ENCODE assay signal across 12 cellular contexts in the genomic region with DNA sequence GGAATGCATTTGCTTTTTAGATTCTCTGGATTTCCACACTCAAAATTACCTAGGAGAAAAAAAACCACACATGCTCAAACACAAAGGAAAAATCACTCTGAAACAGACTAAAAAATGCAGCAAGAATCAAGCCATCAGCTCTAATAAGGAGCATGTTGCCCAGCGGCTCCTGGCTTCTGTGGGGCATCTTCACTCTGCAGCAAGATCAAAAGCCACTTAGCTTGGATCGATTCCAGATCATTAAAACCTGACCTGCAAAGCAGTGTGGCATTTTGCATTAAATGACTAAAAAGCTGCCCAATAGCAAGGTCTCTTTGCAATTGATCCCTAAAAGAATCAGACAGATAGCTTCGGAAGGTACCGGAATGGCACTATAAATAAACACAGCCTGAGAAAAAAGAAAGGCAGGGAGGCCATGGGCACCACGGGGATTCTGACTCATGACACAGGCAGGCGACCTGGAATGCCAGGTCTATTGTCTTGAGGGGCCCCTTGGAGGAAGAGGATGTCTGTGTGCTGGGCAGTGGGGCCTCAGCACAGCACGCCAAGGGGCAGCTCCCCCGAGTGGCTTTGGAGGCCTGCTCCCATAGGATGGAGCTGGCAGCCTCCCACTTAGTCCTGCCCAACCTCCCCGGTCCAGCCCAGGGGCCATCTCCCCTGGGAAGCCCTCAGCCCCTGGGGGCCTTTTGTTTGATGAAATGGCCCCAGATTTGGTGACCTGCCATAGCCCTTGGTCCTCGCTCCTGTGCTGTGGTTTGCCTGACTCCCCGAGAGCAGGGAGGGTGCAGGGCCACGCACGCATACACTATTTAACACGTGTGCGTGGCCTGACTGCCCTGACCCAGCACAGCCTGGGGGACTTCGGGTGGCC. TPM values are rescaled to one million over a fixed set of nuclear protein-coding genes. Genes with fewer than 3 reads are reported as not detected.
A peak's percentile ranks its signal among the peaks of the same experiment; 100 is the strongest.
DNase-seq lines count a peak whose midpoint lies in the region; ATAC-seq, FAIRE-seq and TF ChIP-seq lines count a peak whose summit lies in the region.
"Had no signal": no experiment of that assay in that cellular context is flagged by ENCODE, and none has a peak within 500 bp of the region (broad histone marks: within the 10 kb centered on the region; RNA-seq: fewer than 3 reads in every experiment).

No MANE protein-coding gene starts in this region.

- no peaks in the 10 kb centered on the region for H3K9me3 ChIP-seq in BLaER1 treated with 17β-estradiol and CSF1 and Interleukin-3, amounts not matched to agents 10 nM and 100 nM (replicated peaks in 1 of 11)
- no peaks in the 10 kb centered on the region for H3K9me3 ChIP-seq in HepG2 (ENCODE audit: low read length)
- no peaks in the 10 kb centered on the region for H3K9me3 ChIP-seq in A673 (ENCODE audit: low read depth, low read length, poor library complexity, severe bottlenecking)

- TF ChIP-seq CTCF in choroid plexus epithelial cell (conservative IDR thresholded peaks at IDR 0.05; ENCODE audit: low read depth, low read length) (no peak), HepG2 (CRISPR knock-in tag; IDR thresholded peaks at IDR 0.05) (no peak), A673 (conservative IDR thresholded peaks at IDR 0.05; ENCODE audit: low read depth, low read length) (no peak)

- in situ Hi-C loops in HepG2 (cut with HindIII; ENCODE audit: extremely low pct_ligation_motif_present, low pct_unique_long_range_greater_than_20kb) = no loop called here

- H3K4me1 ChIP-seq in BLaER1 treated with 17β-estradiol and CSF1 and Interleukin-3, amounts not matched to agents 10 nM and 100 nM = peaks cover 18 to 50% (median 47%) of the 10 kb centered on the region in 10 experiments
- H3K4me1 ChIP-seq in HepG2 (ENCODE audit: insufficient read depth, low read length) (peaks cover 6% of the 10 kb centered on the region), A673 (ENCODE audit: insufficient read depth, low read length, poor library complexity, severe bottlenecking) (peaks cover 16% of the 10 kb centered on the region)

- ATAC-seq in HepG2 (no peak), GM21576 (IDR thresholded peaks at IDR 0.05; ENCODE audit: unreplicated experiment) (no peak)

- no peak for TF ChIP-seq POLR2A in HepG2 (IDR thresholded peaks at IDR 0.05; ENCODE audit: insufficient read depth in 1 of 2, low read depth in 2 of 2, low read length in 2 of 2)

- H3K36me3 ChIP-seq in BLaER1 treated with 17β-estradiol and CSF1 and Interleukin-3, amounts not matched to agents 10 nM and 100 nM = peaks cover 88 to 99% (median 98%) of the 10 kb centered on the region in 11 experiments
- peaks cover 37 to 75% of the 10 kb centered on the region in 2 experiments for H3K36me3 ChIP-seq in HepG2 (replicated peaks in 1 of 2; ENCODE audit: control insufficient read depth in 1 of 2, insufficient read depth in 2 of 2, low read length in 2 of 2)
- peaks cover 86% of the 10 kb centered on the region for H3K36me3 ChIP-seq in A673 (ENCODE audit: insufficient read depth, low read length, poor library complexity, severe bottlenecking)

- no peak overlapping the region; a peak in 1 of 22 replicates for H3K27ac ChIP-seq in BLaER1 treated with 17β-estradiol and CSF1 and Interleukin-3, amounts not matched to agents 10 nM and 100 nM
- H3K27ac ChIP-seq in HepG2 (ENCODE audit: extremely low read length, insufficient read depth, low read length) (no peak overlapping the region), A673 (ENCODE audit: low read depth, low read length, poor library complexity, severe bottlenecking) (no peak overlapping the region)

- intact Hi-C loops in HepG2 (cut with micrococcal nuclease; ENCODE audit: unreplicated experiment) (no loop called here), A673 (cut with micrococcal nuclease; ENCODE audit: unreplicated experiment) (no loop called here)

- H3K79me2 ChIP-seq in HepG2 (ENCODE audit: insufficient read depth, low read length) = peaks cover 7% of the 10 kb centered on the region

- WGBS in HepG2 (ENCODE audit: low lambda C conversion rate) = 92% methylated on average over 10 of the region's 16 CpGs

- no peak for FAIRE-seq in HepG2 (lab: Jason Lieb, UNC)

- peak; percentile 63 for DNase-seq in LHCN-M2 (ENCODE audit: low read depth)
- DNase-seq in choroid plexus epithelial cell (ENCODE audit: low read depth) = peak; percentile 72
- no peak for DNase-seq in HepG2 (ENCODE audit: low spot score)
- no peak for DNase-seq in SIG-M5 treated with dmso at 0.1 percent for 504 hours (lab: John Stamatoyannopoulos, UW; ENCODE audit: unreplicated experiment)
- no peak for DNase-seq in A673 (ENCODE audit: low spot score)
- DNase-seq in NCI-H1436 (lab: John Stamatoyannopoulos, UW) = no peak
- DNase-seq: activated CD4-positive, alpha-beta T cell treated with anti-CD3 and anti-CD28 coated beads, Interleukin-2, amount 10 ng/mL, durations not matched to agents 24 days and 14 days; DND-41; NCI-H774 had no signal

- no peak overlapping the region for H3K4me3 ChIP-seq in BLaER1 treated with 17β-estradiol and CSF1 and Interleukin-3, amounts not matched to agents 10 nM and 100 nM
- H3K4me3 ChIP-seq in choroid plexus epithelial cell (ENCODE audit: low read depth, low read length) = no peak overlapping the region
- H3K4me3 ChIP-seq in HepG2 (replicated peaks in 1 of 3; ENCODE audit: insufficient read depth in 1 of 3, low read depth in 2 of 3, low read length in 3 of 3) = no peak overlapping the region
- no peak overlapping the region for H3K4me3 ChIP-seq in A673 (ENCODE audit: low read depth, low read length, poor library complexity, severe bottlenecking)

- no peak for TF ChIP-seq RAD21 in HepG2 (CRISPR knock-in tag; IDR thresholded peaks at IDR 0.05)

- no peaks in the 10 kb centered on the region for H3K27me3 ChIP-seq in BLaER1 treated with 17β-estradiol and CSF1 and Interleukin-3, amounts not matched to agents 10 nM and 100 nM
- no peaks in the 10 kb centered on the region for H3K27me3 ChIP-seq in HepG2 (ENCODE audit: control insufficient read depth in 1 of 2, insufficient read depth in 2 of 2, low read length in 2 of 2)
- H3K27me3 ChIP-seq in A673 (replicated peaks; ENCODE audit: insufficient read depth, low read depth, low read length, poor library complexity) = no peaks in the 10 kb centered on the region

- CTCF ChIA-PET in HepG2 (lab: Yijun Ruan, JAX; ENCODE audit: low intra/inter-chr PET ratio, low total read pairs) (no interaction called here), A673 (lab: Charles Lee) (no interaction called here)

- H3K9ac ChIP-seq in BLaER1 treated with 17β-estradiol and CSF1 and Interleukin-3, amounts not matched to agents 10 nM and 100 nM = peak overlapping the region in 4 of 11 experiments; percentile 1 to 40 (median 22); a peak in 3 of 22 replicates
- H3K9ac ChIP-seq in HepG2 (ENCODE audit: insufficient read depth, low read depth, low read length) = no peak overlapping the region

- no peak overlapping the region for H2AFZ ChIP-seq in HepG2 (ENCODE audit: low read length)

- no TSS peak for BruUV-seq in HepG2 (replicated peaks; lab: Mats Ljungman, UMichigan)
- BruUV-seq in A673 (replicated peaks; lab: Mats Ljungman, UMichigan) = no TSS peak

- peak overlapping the region in 8 of 11 experiments; percentile 14 to 72 (median 54); a peak in 13 of 22 replicates for H3K4me2 ChIP-seq in BLaER1 treated with 17β-estradiol and CSF1 and Interleukin-3, amounts not matched to agents 10 nM and 100 nM
- no peak overlapping the region for H3K4me2 ChIP-seq in HepG2 (ENCODE audit: low read depth, low read length)

- TF ChIP-seq EP300 in HepG2 (IDR thresholded peaks at IDR 0.05; ENCODE audit: low read depth in 2 of 2, low read length in 2 of 2) = no peak
- TF ChIP-seq EP300 in HepG2 (CRISPR knock-in tag; IDR thresholded peaks at IDR 0.05; ENCODE audit: borderline replicate concordance) = no peak

- H4K20me1 ChIP-seq in BLaER1 treated with 17β-estradiol and CSF1 and Interleukin-3, amounts not matched to agents 10 nM and 100 nM = peaks cover 60 to 99% (median 91%) of the 10 kb centered on the region in 11 experiments
- H4K20me1 ChIP-seq in HepG2 (ENCODE audit: insufficient read depth, low read length) = no peaks in the 10 kb centered on the region

- POLR2A ChIA-PET in HepG2 (lab: Yijun Ruan, JAX) = interaction anchor here (0.8 to 1.4 kb wide), 2 partner anchors 10 to 11 kb away, joined by 3 to 4 read pairs; no protein-coding TSS in a partner anchor
- POLR2A ChIA-PET in A673 (lab: Charles Lee; ENCODE audit: low non-redundant PET) = no interaction called here

RNA-seq across cellular contexts. Expression of a gene that starts 7.6 kb away (rescaled TPM):
- 52.5 and 57.8 TPM in 2 replicates for total RNA-seq in LHCN-M2 (2014; rRNA removed)
- polyA plus RNA-seq in LHCN-M2 (2012) = 37.1 TPM
- 17.9 and 45.2 TPM in 2 replicates for total RNA-seq in HepG2 (2016; rRNA removed; fragmentation: Illumina TruSeq; extraction: Trizol)
- total RNA-seq in HepG2 (2016; cell fraction: cytosol; rRNA removed; fragmentation: Illumina TruSeq; extraction: Trizol; ENCODE audit: low read depth) = 14.2 and 15.8 TPM in 2 replicates
- total RNA-seq in HepG2 (2016; cell fraction: insoluble cytoplasmic fraction; rRNA removed; fragmentation: Illumina TruSeq; extraction: Trizol) = 16.3 and 48.1 TPM in 2 replicates
- 19.9 and 22.2 TPM in 2 replicates for total RNA-seq in HepG2 (2016; cell fraction: membrane; rRNA removed; fragmentation: Illumina TruSeq; extraction: Trizol)
- 44.0 and 55.5 TPM in 2 replicates for total RNA-seq in HepG2 (2016; cell fraction: nucleus; rRNA removed; fragmentation: Illumina TruSeq; extraction: Trizol)
- 62.9 and 76.2 TPM in 2 replicates for polyA plus RNA-seq in HepG2 (2011; rRNA removed)
- 45.0 and 49.7 TPM in 2 replicates for polyA plus RNA-seq in HepG2 (2011; cell fraction: cytosol; rRNA removed)
- polyA plus RNA-seq in HepG2 (2011; cell fraction: nucleus; rRNA removed) = 115 and 140 TPM in 2 replicates
- polyA plus RNA-seq in HepG2 (2012) = 46.9 and 65.3 TPM in 2 replicates
- 6.6 and 7.4 TPM in 2 replicates for polyA plus RNA-seq in HepG2 (2016; cell fraction: cytosol; fragmentation: Illumina TruSeq; extraction: Trizol; ENCODE audit: low read depth)
- polyA plus RNA-seq in HepG2 (2016; cell fraction: insoluble cytoplasmic fraction; fragmentation: Illumina TruSeq; extraction: Trizol; ENCODE audit: low read depth) = 14.0 and 18.6 TPM in 2 replicates
- polyA plus RNA-seq in HepG2 (2016; cell fraction: membrane; fragmentation: Illumina TruSeq; extraction: Trizol; ENCODE audit: low read depth) = 12.6 and 12.8 TPM in 2 replicates
- polyA plus RNA-seq in HepG2 (2016; cell fraction: nucleus; fragmentation: Illumina TruSeq; extraction: Trizol; ENCODE audit: insufficient read depth, low read depth) = 87.5 and 97.1 TPM in 2 replicates
- 43.4 and 90.0 TPM in 2 replicates for polyA minus RNA-seq in HepG2 (2011; rRNA and poly(A)+ RNA removed; ENCODE audit: low replicate concordance)
- polyA minus RNA-seq in HepG2 (2011; cell fraction: cytosol; rRNA and poly(A)+ RNA removed) = 30.7 and 35.8 TPM in 2 replicates
- polyA minus RNA-seq in HepG2 (2011; cell fraction: nucleus; rRNA and poly(A)+ RNA removed) = 80.9 and 103 TPM in 2 replicates
- 75.8 and 76.0 TPM in 2 replicates for total RNA-seq in A673 (2021)

RNA-seq across cellular contexts. Expression of a gene that starts 22.5 kb away (rescaled TPM):
- not detected in 2 replicates for total RNA-seq in LHCN-M2 (2014; rRNA removed)
- not detected for polyA plus RNA-seq in LHCN-M2 (2012)
- total RNA-seq in HepG2 (2016; rRNA removed; fragmentation: Illumina TruSeq; extraction: Trizol) = not detected in 2 replicates
- not detected in 2 replicates for total RNA-seq in HepG2 (2016; cell fraction: cytosol; rRNA removed; fragmentation: Illumina TruSeq; extraction: Trizol; ENCODE audit: low read depth)
- not detected in 2 replicates for total RNA-seq in HepG2 (2016; cell fraction: insoluble cytoplasmic fraction; rRNA removed; fragmentation: Illumina TruSeq; extraction: Trizol)
- not detected in 2 replicates for total RNA-seq in HepG2 (2016; cell fraction: membrane; rRNA removed; fragmentation: Illumina TruSeq; extraction: Trizol)
- not detected in 2 replicates for total RNA-seq in HepG2 (2016; cell fraction: nucleus; rRNA removed; fragmentation: Illumina TruSeq; extraction: Trizol)
- polyA plus RNA-seq in HepG2 (2011; rRNA removed) = not detected in 2 replicates
- polyA plus RNA-seq in HepG2 (2011; cell fraction: cytosol; rRNA removed) = not detected in 2 replicates
- not detected in 2 replicates for polyA plus RNA-seq in HepG2 (2011; cell fraction: nucleus; rRNA removed)
- polyA plus RNA-seq in HepG2 (2012) = not detected in 2 replicates
- not detected in 2 replicates for polyA plus RNA-seq in HepG2 (2016; cell fraction: cytosol; fragmentation: Illumina TruSeq; extraction: Trizol; ENCODE audit: low read depth)
- not detected in 2 replicates for polyA plus RNA-seq in HepG2 (2016; cell fraction: insoluble cytoplasmic fraction; fragmentation: Illumina TruSeq; extraction: Trizol; ENCODE audit: low read depth)
- polyA plus RNA-seq in HepG2 (2016; cell fraction: membrane; fragmentation: Illumina TruSeq; extraction: Trizol; ENCODE audit: low read depth) = not detected in 2 replicates
- not detected in 2 replicates for polyA plus RNA-seq in HepG2 (2016; cell fraction: nucleus; fragmentation: Illumina TruSeq; extraction: Trizol; ENCODE audit: insufficient read depth, low read depth)
- not detected in 2 replicates for polyA minus RNA-seq in HepG2 (2011; rRNA and poly(A)+ RNA removed; ENCODE audit: low replicate concordance)
- not detected in 2 replicates for polyA minus RNA-seq in HepG2 (2011; cell fraction: cytosol; rRNA and poly(A)+ RNA removed)
- not detected in 2 replicates for polyA minus RNA-seq in HepG2 (2011; cell fraction: nucleus; rRNA and poly(A)+ RNA removed)
- not detected in 2 replicates for total RNA-seq in A673 (2021)
- total RNA-seq: activated CD4-positive, alpha-beta T cell treated with anti-CD3 and anti-CD28 coated beads, Interleukin-2, amount 10 ng/mL, durations not matched to agents 24 days and 14 days; dermis microvascular lymphatic vessel endothelial cell had no signal

RNA-seq across cellular contexts. Expression of a gene that starts 34.6 kb away (rescaled TPM):
- total RNA-seq in LHCN-M2 (2014; rRNA removed) = 62.6 and 88.2 TPM in 2 replicates
- polyA plus RNA-seq in LHCN-M2 (2012) = 41.8 TPM
- total RNA-seq in HepG2 (2016; rRNA removed; fragmentation: Illumina TruSeq; extraction: Trizol) = 0.11 and 0.44 TPM in 2 replicates
- 0.18 and 0.40 TPM in 2 replicates for total RNA-seq in HepG2 (2016; cell fraction: cytosol; rRNA removed; fragmentation: Illumina TruSeq; extraction: Trizol; ENCODE audit: low read depth)
- total RNA-seq in HepG2 (2016; cell fraction: insoluble cytoplasmic fraction; rRNA removed; fragmentation: Illumina TruSeq; extraction: Trizol) = 0.28 and 0.52 TPM in 2 replicates
- 0.17 TPM in 1 of 2 replicates, not detected in the other for total RNA-seq in HepG2 (2016; cell fraction: membrane; rRNA removed; fragmentation: Illumina TruSeq; extraction: Trizol)
- 0.53 TPM in 2 replicates for total RNA-seq in HepG2 (2016; cell fraction: nucleus; rRNA removed; fragmentation: Illumina TruSeq; extraction: Trizol)
- polyA plus RNA-seq in HepG2 (2011; rRNA removed) = 0.18 and 0.48 TPM in 2 replicates
- 0.16 and 0.22 TPM in 2 replicates for polyA plus RNA-seq in HepG2 (2011; cell fraction: cytosol; rRNA removed)
- polyA plus RNA-seq in HepG2 (2011; cell fraction: nucleus; rRNA removed) = 0.63 and 0.76 TPM in 2 replicates
- polyA plus RNA-seq in HepG2 (2012) = 0.13 TPM in 1 of 2 replicates, not detected in the other
- polyA plus RNA-seq in HepG2 (2016; cell fraction: cytosol; fragmentation: Illumina TruSeq; extraction: Trizol; ENCODE audit: low read depth) = 0.20 and 0.21 TPM in 2 replicates
- polyA plus RNA-seq in HepG2 (2016; cell fraction: insoluble cytoplasmic fraction; fragmentation: Illumina TruSeq; extraction: Trizol; ENCODE audit: low read depth) = 0.20 and 0.22 TPM in 2 replicates
- polyA plus RNA-seq in HepG2 (2016; cell fraction: membrane; fragmentation: Illumina TruSeq; extraction: Trizol; ENCODE audit: low read depth) = 0.86 TPM in 1 of 2 replicates, not detected in the other
- polyA plus RNA-seq in HepG2 (2016; cell fraction: nucleus; fragmentation: Illumina TruSeq; extraction: Trizol; ENCODE audit: insufficient read depth, low read depth) = 0.40 and 0.75 TPM in 2 replicates
- 0.18 TPM in 1 of 2 replicates, not detected in the other for polyA minus RNA-seq in HepG2 (2011; rRNA and poly(A)+ RNA removed; ENCODE audit: low replicate concordance)
- polyA minus RNA-seq in HepG2 (2011; cell fraction: cytosol; rRNA and poly(A)+ RNA removed) = 0.30 TPM in 1 of 2 replicates, not detected in the other
- 0.62 TPM in 1 of 2 replicates, not detected in the other for polyA minus RNA-seq in HepG2 (2011; cell fraction: nucleus; rRNA and poly(A)+ RNA removed)
- total RNA-seq in A673 (2021) = not detected in 2 replicates
- total RNA-seq: activated CD4-positive, alpha-beta T cell treated with anti-CD3 and anti-CD28 coated beads, Interleukin-2, amount 10 ng/mL, durations not matched to agents 24 days and 14 days; dermis microvascular lymphatic vessel endothelial cell had no signal

Comparison
In these comparisons a context has a peak if more than half of its experiments do, and no peak if none do; other contexts are left out.
1. DNase-seq: peak in LHCN-M2 (single experiment) and choroid plexus epithelial cell (single experiment); none in HepG2 (single experiment), SIG-M5 treated with dmso at 0.1 percent for 504 hours (single experiment), A673 (single experiment) and NCI-H1436 (single experiment).
2. RNA of a gene that starts 34.6 kb away (total RNA-seq): 62.6 to 88.2 TPM in LHCN-M2; 0.11 to 0.53 TPM in HepG2 and not detected in A673; every median in the first group is over 10 times any median in the second.